ENCODE assay signal across 8 cellular contexts in genomic region chr14:60093606-60094005, GRCh38. TPM values are rescaled to one million over a fixed set of nuclear protein-coding genes. Genes with fewer than 3 reads are reported as not detected.
DNase-seq lines count a peak whose midpoint lies in the region; ATAC-seq and TF ChIP-seq lines count a peak whose summit lies in the region.

No MANE protein-coding gene starts in this region.

- H3K9me3 Mint-ChIP-seq in Caco-2 (ENCODE audit: unreplicated experiment) (no peaks in the 10 kb centered on the region), nephron progenitor cell (peaks cover 10% of the 10 kb centered on the region)

- no peak for ATAC-seq in GM19455 (IDR thresholded peaks at IDR 0.05; ENCODE audit: unreplicated experiment)

- H3K79me2 ChIP-seq in mammary epithelial cell (ENCODE audit: insufficient read depth, low read length): peaks cover 65% of the 10 kb centered on the region

- in situ Hi-C loops in mammary epithelial cell (cut with MboI; ENCODE audit: low sequenced_read_pairs in 2 of 2): loop anchor here in 1 of 2 donors (5.0 kb wide), 1 partner anchor 69 kb away; no protein-coding TSS in a partner anchor

- intact Hi-C loops in Caco-2 (cut with micrococcal nuclease; ENCODE audit: unreplicated experiment) (loop anchor here (10.0 kb wide), 1 partner anchor 181 kb away; no protein-coding TSS in a partner anchor), mammary epithelial cell (cut with micrococcal nuclease) (loop anchor here (1.0 to 10.0 kb wide), 3 partner anchors 23 to 609 kb away; partner anchors contain the start of genes JKAMP and L3HYPDH)

- H3K4me1 ChIP-seq in Caco-2 (peaks cover 38% of the 10 kb centered on the region), mammary epithelial cell (ENCODE audit: insufficient read depth, low read length) (peaks cover 24% of the 10 kb centered on the region)

- H4K20me1 ChIP-seq in mammary epithelial cell (ENCODE audit: insufficient read depth, low read length): no peaks in the 10 kb centered on the region

- CTCF ChIA-PET in Caco-2 (lab: Charles Lee): no interaction called here
- CTCF ChIA-PET in mammary epithelial cell (lab: Charles Lee; ENCODE audit: low non-redundant PET): interaction anchor here (0.6 kb wide), 1 partner anchor 1071 kb away, joined by 3 read pairs; no protein-coding TSS in a partner anchor
- CTCF ChIA-PET in GM10248 (lab: Yijun Ruan, JAX): interaction anchor here (0.9 to 2.1 kb wide), 4 partner anchors 12 to 238 kb away, joined by 3 to 10 read pairs (median 6); no protein-coding TSS in a partner anchor

- H3K4me1 Mint-ChIP-seq in Caco-2 (ENCODE audit: low read depth, unreplicated experiment) (peaks cover 28% of the 10 kb centered on the region), nephron progenitor cell (peaks cover 43% of the 10 kb centered on the region)

- no peaks in the 10 kb centered on the region for H3K9me3 ChIP-seq in Caco-2
- H3K9me3 ChIP-seq in mammary epithelial cell (replicated peaks; ENCODE audit: insufficient read depth, low read length): no peaks in the 10 kb centered on the region

- H3K27ac Mint-ChIP-seq in Caco-2 (ENCODE audit: unreplicated experiment) (peak overlapping the region; percentile 80), nephron progenitor cell (peak overlapping the region; percentile 97)

- H3K4me2 ChIP-seq in mammary epithelial cell (ENCODE audit: insufficient read depth, low read depth, low read length): peak overlapping the region; percentile 85

- TF ChIP-seq CTCF in Caco-2 (IDR thresholded peaks at IDR 0.05; ENCODE audit: insufficient read depth in 1 of 2, low read depth in 1 of 2, low read length in 1 of 2, severe bottlenecking in 1 of 2, unreplicated experiment in 1 of 2) (no peak), LNCaP clone FGC (IDR thresholded peaks at IDR 0.05; ENCODE audit: control insufficient read depth, extremely low read depth, insufficient read depth) (no peak), mammary epithelial cell (conservative IDR thresholded peaks at IDR 0.05 in 1 of 2, IDR thresholded peaks at IDR 0.05 in 1 of 2; ENCODE audit: extremely low read depth in 1 of 2, insufficient read depth in 1 of 2, low read depth in 1 of 2, low read length in 2 of 2) (no peak), nephron progenitor cell (IDR thresholded peaks at IDR 0.05) (no peak), GM10248 (IDR thresholded peaks at IDR 0.05; ENCODE audit: control extremely low read depth, extremely low read depth, low read depth, missing control alignments) (no peak)

- peak overlapping the region; percentile 94 for H3K4me3 Mint-ChIP-seq in Caco-2 (ENCODE audit: unreplicated experiment)
- H3K4me3 Mint-ChIP-seq in nephron progenitor cell: peak overlapping the region; percentile 97

- H3K36me3 Mint-ChIP-seq in Caco-2 (ENCODE audit: insufficient read depth, unreplicated experiment) (peaks cover 30% of the 10 kb centered on the region), nephron progenitor cell (ENCODE audit: low read depth) (peaks cover 20% of the 10 kb centered on the region)

- DNase-seq in Caco-2 (no peak), LNCaP clone FGC (ENCODE audit: low read depth) (no peak), mammary epithelial cell (no peak), nephron progenitor cell (no peak), GM10248 (ENCODE audit: extremely low spot score) (no peak), KG1 (lab: John Stamatoyannopoulos, UW) (no peak), HPDE6-E6E7 (ENCODE audit: extremely low spot score) (no peak)

- peak overlapping the region; percentile 99 for H3K27ac ChIP-seq in mammary epithelial cell (ENCODE audit: insufficient read depth, low read depth, low read length)

- H3K27me3 ChIP-seq in Caco-2 (replicated peaks; ENCODE audit: control insufficient read depth, insufficient read depth, low read length) (no peaks in the 10 kb centered on the region), mammary epithelial cell (ENCODE audit: insufficient read depth, low read length) (no peaks in the 10 kb centered on the region)

- POLR2A ChIA-PET in Caco-2 (lab: Charles Lee) (interaction anchor here (2.4 kb wide), 1 partner anchor 155 kb away, joined by 21 read pairs; the partner anchor contains the start of gene PPM1A), GM10248 (lab: Yijun Ruan, JAX) (no interaction called here)

- H3K9ac ChIP-seq in mammary epithelial cell (ENCODE audit: insufficient read depth, low read length): peak overlapping the region; percentile 99

- peak overlapping the region; percentile 79 for H3K4me3 ChIP-seq in Caco-2 (ENCODE audit: low read depth, low read length)
- H3K4me3 ChIP-seq in LNCaP clone FGC (ENCODE audit: low read depth, low read length): peak overlapping the region; percentile 60
- H3K4me3 ChIP-seq in mammary epithelial cell (replicated peaks in 1 of 3; ENCODE audit: insufficient read depth in 1 of 3, low read depth in 2 of 3, low read length in 3 of 3): peak overlapping the region; percentile 66 to 86 (median 75)

- no TSS peak for BruUV-seq in Caco-2 (replicated peaks; lab: Mats Ljungman, UMichigan)
- BruUV-seq in mammary epithelial cell (replicated peaks; lab: Mats Ljungman, UMichigan): no TSS peak

- H2AFZ ChIP-seq in mammary epithelial cell (ENCODE audit: low read depth, low read length): no peak overlapping the region

- H3K36me3 ChIP-seq in Caco-2 (ENCODE audit: control insufficient read depth, insufficient read depth, low read length) (no peaks in the 10 kb centered on the region), mammary epithelial cell (ENCODE audit: insufficient read depth, low read length) (no peaks in the 10 kb centered on the region)

- H3K27me3 Mint-ChIP-seq in Caco-2 (ENCODE audit: insufficient read depth, unreplicated experiment) (no peaks in the 10 kb centered on the region), nephron progenitor cell (ENCODE audit: low read depth, poor library complexity) (no peaks in the 10 kb centered on the region)

- dilution Hi-C loops in mammary epithelial cell (cut with HindIII; ENCODE audit: low sequenced_read_pairs): no loop called here

RNA-seq across cellular contexts. Expression of gene PCNX4, which starts 1.9 kb away (rescaled TPM):
- 69.4 and 72.7 TPM in 2 replicates for total RNA-seq in Caco-2 (2022)
- total RNA-seq in mammary epithelial cell: 100 to 1,000 TPM in 1 of 2 donors, 10 to 100 TPM in 1; 54.5 to 104 TPM
- 19.9 TPM for polyA plus RNA-seq in mammary epithelial cell
- 110 TPM for polyA minus RNA-seq in mammary epithelial cell
